8 cellular contexts compared by ENCODE assay signal in the genomic region with DNA sequence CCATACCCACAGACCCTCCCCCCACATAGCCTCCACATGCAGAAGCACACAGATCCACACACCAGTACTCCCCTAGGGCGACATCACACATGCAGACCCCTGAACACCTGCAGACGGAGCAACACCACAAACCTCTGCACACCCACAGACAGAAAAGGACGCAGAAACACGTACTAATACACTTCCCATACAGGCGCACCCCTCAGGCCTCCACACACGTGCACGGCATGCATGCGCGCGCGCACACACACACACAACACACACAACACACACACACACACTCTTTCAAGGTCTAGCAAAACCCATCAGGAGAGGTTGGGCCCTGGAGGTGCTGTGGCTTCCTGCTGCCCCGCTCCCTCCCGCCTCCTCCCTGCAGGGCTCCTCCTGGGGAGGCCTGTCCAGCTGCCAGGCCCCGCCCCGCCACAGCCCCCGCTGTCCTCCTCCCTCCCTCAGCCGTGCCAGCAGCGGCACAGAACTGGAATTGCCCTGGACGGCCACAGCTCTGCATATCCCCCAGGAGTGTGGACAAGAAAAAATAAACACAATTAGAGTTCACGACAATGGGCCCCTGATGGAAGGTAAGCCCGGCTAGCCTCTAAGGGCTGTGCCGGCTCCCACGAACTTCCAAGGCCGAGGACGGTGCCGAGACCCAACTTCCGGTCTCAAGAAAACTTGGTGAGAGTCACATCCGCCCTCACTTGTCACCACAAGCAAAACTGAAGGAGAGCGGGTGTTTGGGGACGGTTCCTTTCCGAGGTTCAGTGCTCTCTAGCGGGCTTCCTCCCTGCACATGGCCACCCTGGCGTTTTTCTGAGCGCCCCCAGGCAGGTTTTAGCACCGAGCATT. TPM values are rescaled to one million over a fixed set of nuclear protein-coding genes. Genes with fewer than 3 reads are reported as not detected.
A peak's percentile ranks its signal among the peaks of the same experiment; 100 is the strongest.
DNase-seq lines count a peak whose midpoint lies in the region; ATAC-seq and TF ChIP-seq lines count a peak whose summit lies in the region.

No MANE protein-coding gene starts in this region.

- TF ChIP-seq CTCF in RWPE2 (IDR thresholded peaks at IDR 0.05; ENCODE audit: poor library complexity, severe bottlenecking), result peak; percentile 28
- TF ChIP-seq CTCF in neural crest cell (conservative IDR thresholded peaks at IDR 0.05), result no peak

- H3K36me3 Mint-ChIP-seq in neural crest cell (ENCODE audit: low read depth), result peaks cover 5% of the 10 kb centered on the region

- H3K4me3 Mint-ChIP-seq in neural crest cell, result peak overlapping the region; percentile 85

- peak overlapping the region; percentile 98 for H3K27ac Mint-ChIP-seq in neural crest cell (ENCODE audit: unreplicated experiment)

- H3K27me3 Mint-ChIP-seq in neural crest cell (ENCODE audit: low read depth), result peaks cover 2% of the 10 kb centered on the region

- DNase-seq in COLO668 (lab: John Stamatoyannopoulos, UW; ENCODE audit: unreplicated experiment) (peak; percentile 86), HK-2 (ENCODE audit: unreplicated experiment) (peak; percentile 81), RWPE2 (ENCODE audit: low spot score) (peak; percentile 87), fibroblast of the conjunctiva (ENCODE audit: low read depth) (peak; percentile 65), neural crest cell (ENCODE audit: low read depth, low spot score) (peak; percentile 40)
- peak; percentile 58 for DNase-seq in activated T-helper 9 cell treated with anti-CD3 and anti-CD28 coated beads, Interleukin-2, amount 50 U/mL, for 16 hours (ENCODE audit: low read depth)

- peaks cover 23% of the 10 kb centered on the region for H3K4me1 ChIP-seq in RWPE2 (ENCODE audit: insufficient read depth, poor library complexity, severe bottlenecking)
- peaks cover 11 to 63% (median 61%) of the 10 kb centered on the region in 5 donors for H3K4me1 ChIP-seq in subcutaneous abdominal adipose tissue (ENCODE audit: control insufficient read depth in 5 of 5, insufficient read depth in 5 of 5, low read length in 5 of 5)

- H3K27me3 ChIP-seq in RWPE2 (ENCODE audit: insufficient read depth, poor library complexity, severe bottlenecking) (no peaks in the 10 kb centered on the region), subcutaneous abdominal adipose tissue (ENCODE audit: control insufficient read depth in 5 of 5, insufficient read depth in 4 of 5, low read length in 5 of 5) (no peaks in the 10 kb centered on the region)

- H3K36me3 ChIP-seq in RWPE2 (ENCODE audit: low read depth) (peaks cover 26% of the 10 kb centered on the region), subcutaneous abdominal adipose tissue (ENCODE audit: control insufficient read depth in 5 of 5, insufficient read depth in 5 of 5, low read length in 5 of 5) (peaks cover 8 to 30% (median 16%) of the 10 kb centered on the region in 5 donors)

- peak; percentile 52 for ATAC-seq in GM19463 (IDR thresholded peaks at IDR 0.05; ENCODE audit: unreplicated experiment)
- peak; percentile 52 for ATAC-seq in RWPE2 (ENCODE audit: low read depth)

- peaks cover 75% of the 10 kb centered on the region for H3K4me1 Mint-ChIP-seq in neural crest cell

- H3K9me3 Mint-ChIP-seq in neural crest cell, result no peaks in the 10 kb centered on the region

- H3K27ac ChIP-seq in RWPE2 (ENCODE audit: poor library complexity, severe bottlenecking) (peak overlapping the region; percentile 97), subcutaneous abdominal adipose tissue (ENCODE audit: low read depth, low read length) (peak overlapping the region; percentile 98)

- H3K4me3 ChIP-seq in RWPE2 (ENCODE audit: severe bottlenecking), result peak overlapping the region; percentile 85
- peak overlapping the region; percentile 55 to 96 (median 86) for H3K4me3 ChIP-seq in subcutaneous abdominal adipose tissue (ENCODE audit: low read depth in 1 of 5, low read length in 5 of 5)

- H3K9me3 ChIP-seq in RWPE2 (ENCODE audit: severe bottlenecking), result no peaks in the 10 kb centered on the region
- H3K9me3 ChIP-seq in subcutaneous abdominal adipose tissue (ENCODE audit: control insufficient read depth in 5 of 5, low read length in 5 of 5), result no peaks in the 10 kb centered on the region

- peak overlapping the region; percentile 26 to 92 (median 71) for H3K9ac ChIP-seq in subcutaneous abdominal adipose tissue (ENCODE audit: low read length in 5 of 5)

RNA-seq across cellular contexts. Expression of gene ZFP36L2, which starts 6.8 kb away (rescaled TPM):
- total RNA-seq in neural crest cell, result 39.8 and 39.9 TPM in 2 replicates

Comparison
In these comparisons a context has a peak if more than half of its experiments do, and no peak if none do; other contexts are left out.
1. Peak in every context shown above with its lines: DNase-seq, ATAC-seq, H3K4me3 ChIP-seq and H3K27ac ChIP-seq.